ENCODE assay signal across 8 cellular contexts in genomic region chr19:53879145-53880037, GRCh38. TPM values are rescaled to one million over a fixed set of nuclear protein-coding genes. Genes with fewer than 3 reads are reported as not detected.
DNase-seq lines count a peak whose midpoint lies in the region; ATAC-seq lines count a peak whose summit lies in the region.

No MANE protein-coding gene starts in this region.

- H3K4me1 ChIP-seq in esophagus (ENCODE audit: control insufficient read depth in 2 of 2, insufficient read depth in 2 of 2, low read length in 1 of 2): peaks cover 4 to 12% of the 10 kb centered on the region in 2 donors

- H3K9me3 ChIP-seq in esophagus (ENCODE audit: control insufficient read depth in 2 of 2, insufficient read depth in 1 of 2, low read depth in 1 of 2, low read length in 1 of 2): no peaks in the 10 kb centered on the region

- ATAC-seq in GM18858 (IDR thresholded peaks at IDR 0.05; ENCODE audit: unreplicated experiment) (peak; percentile 79), HG03175 (IDR thresholded peaks at IDR 0.05; ENCODE audit: unreplicated experiment) (peak; percentile 88)

- peak; percentile 78 for DNase-seq in 8988T
- DNase-seq in NOMO-1 treated with dmso at 0.1 percent for 144 hours (lab: John Stamatoyannopoulos, UW; ENCODE audit: unreplicated experiment): peak; percentile 34
- peak; percentile 85 for DNase-seq in activated T-cell treated with anti-CD3 and anti-CD28 coated beads, Interleukin-2, amount 50 U/mL, for 1 hour
- DNase-seq in mucosa of gallbladder (ENCODE audit: low spot score): peak; percentile 90
- DNase-seq in stimulated activated CD8-positive, alpha-beta memory T cell treated with anti-CD3 and anti-CD28 coated beads, Interleukin-15, amount 100 ng/mL, for 48 hours (ENCODE audit: low read depth in 2 of 2): peak; percentile 76 to 83

- H3K4me3 ChIP-seq in esophagus (ENCODE audit: low read depth in 1 of 2, low read length in 2 of 2): peak overlapping the region; percentile 48 to 53

- 1 to 2% methylated on average over 50 to 51 of the region's 51 CpGs for WGBS in esophagus, 2 donors

- no peak overlapping the region for H3K27ac ChIP-seq in esophagus (ENCODE audit: low read depth in 2 of 2, low read length in 1 of 2)

- H3K36me3 ChIP-seq in esophagus (ENCODE audit: control insufficient read depth in 2 of 2, insufficient read depth in 2 of 2, low read length in 1 of 2): no peaks in the 10 kb centered on the region

- H3K27me3 ChIP-seq in esophagus (ENCODE audit: control insufficient read depth in 1 of 2, insufficient read depth in 2 of 2, low read length in 2 of 2): peaks cover 0 to 13% of the 10 kb centered on the region in 2 donors

RNA-seq across cellular contexts. Expression of gene PRKCG, which starts 2.6 kb away (rescaled TPM):
- polyA plus RNA-seq in esophagus: under 1 TPM in 1 of 2 donors, not detected in 1; 0.01 TPM
- total RNA-seq in mucosa of gallbladder: 0.09 TPM

RNA-seq across cellular contexts. Expression of gene MYADM, which starts 11.7 kb away (rescaled TPM):
- 10 to 100 TPM in 1 of 2 donors, 1 to 10 TPM in 1; 9.3 to 20.4 TPM for polyA plus RNA-seq in esophagus
- total RNA-seq in mucosa of gallbladder: 125 TPM

RNA-seq across cellular contexts. Expression of gene CACNG7, which starts 29.7 kb away (rescaled TPM):
- polyA plus RNA-seq in esophagus: not detected
- total RNA-seq in mucosa of gallbladder: not detected

RNA-seq across cellular contexts. Expression of gene NLRP12, which starts 55.3 kb away (rescaled TPM):
- under 1 TPM; 0.01 to 0.04 TPM for polyA plus RNA-seq in esophagus
- 0.20 TPM for total RNA-seq in mucosa of gallbladder

Comparison
In these comparisons a context has a peak if more than half of its experiments do, and no peak if none do; other contexts are left out.
1. DNase-seq: peak in every context shown above with its lines; median percentile 90 in mucosa of gallbladder; 85 in activated T-cell treated with anti-CD3 and anti-CD28 coated beads, Interleukin-2, amount 50 U/mL, for 1 hour; 80 in stimulated activated CD8-positive, alpha-beta memory T cell treated with anti-CD3 and anti-CD28 coated beads, Interleukin-15, amount 100 ng/mL, for 48 hours; 78 in 8988T; 34 in NOMO-1 treated with dmso at 0.1 percent for 144 hours.